In genomic region chr13:98707309-98707999, GRCh38 we compare ENCODE assay signal across 18 cellular contexts. TPM values are rescaled to one million over a fixed set of nuclear protein-coding genes. Genes with fewer than 3 reads are reported as not detected.
DNase-seq lines count a peak whose midpoint lies in the region; ATAC-seq and TF ChIP-seq lines count a peak whose summit lies in the region.
"Had no signal": no experiment of that assay in that cellular context is flagged by ENCODE, and none has a peak within 500 bp of the region (broad histone marks: within the 10 kb centered on the region; RNA-seq: fewer than 3 reads in every experiment).

No MANE protein-coding gene starts in this region.

- H3K9me2 ChIP-seq in PC-9 (ENCODE audit: insufficient read depth) = no peaks in the 10 kb centered on the region

- DNase-seq in PC-9 (peak in 1 of 2 experiments; percentile 29), OCI-M2 (lab: John Stamatoyannopoulos, UW; ENCODE audit: unreplicated experiment) (no peak), GM13977 (ENCODE audit: low spot score) (no peak), activated T-cell treated with anti-CD3 and anti-CD28 coated beads for 4 hours (no peak)
- DNase-seq: activated CD8-positive, alpha-beta memory T cell treated with anti-CD3 and anti-CD28 coated beads, Interleukin-2, amount 50 U/mL, for 48 hours; left ventricle myocardium superior; naive B cell; NCI-H187; NCI-H524; posterior cingulate gyrus had no signal

- intact Hi-C loops in PC-9 (cut with micrococcal nuclease; ENCODE audit: unreplicated experiment) = no loop called here

- in situ Hi-C loops in GM13977 (cut with MboI; ENCODE audit: low pct_unique_long_range_greater_than_20kb, low sequenced_read_pairs, unreplicated experiment) = no loop called here

- H3K36me3 ChIP-seq in PC-9 (ENCODE audit: low read depth) = no peaks in the 10 kb centered on the region

- no peak overlapping the region for H2AFZ ChIP-seq in PC-9

- peaks cover 16% of the 10 kb centered on the region for H3F3A ChIP-seq in PC-9 (ENCODE audit: insufficient read depth, low read depth)

- ATAC-seq in GM18511 (IDR thresholded peaks at IDR 0.05; ENCODE audit: unreplicated experiment) = peak; percentile 64
- ATAC-seq in GM21390 (IDR thresholded peaks at IDR 0.05; ENCODE audit: unreplicated experiment) = peak; percentile 57
- ATAC-seq in HG03060 (IDR thresholded peaks at IDR 0.05; ENCODE audit: low read depth, unreplicated experiment) = peak; percentile 56
- ATAC-seq in HG03521 (IDR thresholded peaks at IDR 0.05; ENCODE audit: unreplicated experiment) = no peak
- ATAC-seq: activated CD4-positive, CD25-positive, alpha-beta regulatory T cell treated with anti-CD3 and anti-CD28 coated beads, Interleukin-2, amount 50 U/mL, for 24 hours; left ventricle myocardium superior had no signal

- CTCF ChIA-PET in PC-9 (lab: Charles Lee) = no interaction called here

- POLR2A ChIA-PET in PC-9 (lab: Charles Lee; ENCODE audit: unreplicated experiment) = interaction anchor here (0.7 kb wide), 1 partner anchor 251 kb away, joined by 5 read pairs; no protein-coding TSS in a partner anchor

- H3K4me1 ChIP-seq in PC-9 (replicated peaks; ENCODE audit: insufficient read depth) = peaks cover 16% of the 10 kb centered on the region

- H3K79me2 ChIP-seq in PC-9 (ENCODE audit: low read depth) = no peaks in the 10 kb centered on the region

- H3K9me3 ChIP-seq in PC-9 (ENCODE audit: insufficient read depth, low read depth) = no peaks in the 10 kb centered on the region

- H3K4me3 ChIP-seq in PC-9 = no peak overlapping the region

- H3K27ac ChIP-seq in PC-9 = no peak overlapping the region

- no peaks in the 10 kb centered on the region for H4K20me1 ChIP-seq in PC-9 (ENCODE audit: insufficient read depth)

- TF ChIP-seq CTCF in PC-9 (conservative IDR thresholded peaks at IDR 0.05) = no peak
- no peak for TF ChIP-seq CTCF in GM13977 (IDR thresholded peaks at IDR 0.05; ENCODE audit: extremely low read depth, insufficient read depth, missing control alignments)

- BruUV-seq in PC-9 (replicated peaks; lab: Mats Ljungman, UMichigan) = no TSS peak

- peak overlapping the region; percentile 44 for H3K4me2 ChIP-seq in PC-9

- no peaks in the 10 kb centered on the region for H3K27me3 ChIP-seq in PC-9 (ENCODE audit: insufficient read depth, low read depth)

RNA-seq across cellular contexts. Expression of gene SLC15A1, which starts 45.0 kb away (rescaled TPM):
- 0.55 and 0.65 TPM in 2 replicates for total RNA-seq in PC-9 (2021)
- total RNA-seq: HT-29; left ventricle myocardium superior; subcutaneous adipose tissue; T-helper 1 cell treated with Interleukin-12 subunit alpha and Interleukin-12 subunit beta and Interleukin-4 antibody, amounts not matched to agents 30 ng/mL and 1 ng/mL, for 36 hours had no signal
